In the genomic region with DNA sequence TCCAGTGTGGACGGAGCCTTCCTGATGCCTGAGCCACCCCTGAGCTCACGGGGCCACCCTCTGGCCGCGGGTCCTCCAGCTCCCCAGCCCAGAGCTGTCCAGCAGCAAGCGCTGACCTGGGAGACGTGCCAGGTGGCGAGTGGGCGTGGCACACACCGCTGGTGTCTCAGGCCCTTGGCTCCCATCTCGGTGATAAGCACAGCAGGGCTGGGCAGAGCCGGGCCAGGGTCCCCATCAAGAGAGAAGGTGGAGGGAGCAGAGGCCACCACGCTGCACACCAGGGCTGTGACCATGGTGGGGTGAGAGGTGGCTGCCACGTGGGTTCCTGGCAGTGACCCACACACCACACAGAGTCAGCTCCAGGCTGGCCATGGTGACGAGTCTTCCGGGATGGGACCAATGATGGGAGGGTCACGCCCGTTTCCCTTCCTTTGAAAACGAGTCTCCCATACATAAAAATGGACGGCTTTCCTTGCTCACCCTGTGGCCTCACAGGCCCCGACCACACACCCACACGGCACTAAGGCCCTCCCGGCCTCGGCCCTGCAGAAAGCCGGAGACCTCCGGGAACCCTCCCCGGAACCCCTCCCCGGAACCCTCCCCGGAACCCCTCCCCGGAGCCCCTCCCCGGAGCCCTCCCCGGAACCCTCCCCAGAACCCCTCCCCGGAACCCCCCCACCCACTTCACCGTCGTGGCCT, we compare ENCODE assay signal across 1 cellular context.
TF ChIP-seq lines count a peak whose summit lies in the region.

No MANE protein-coding gene starts in this region.

TF ChIP-seq in HepG2, 621 proteins besides CTCF, POLR2A, EP300 and RAD21 (continued from another document and continues in another):
- TF ChIP-seq, protein P1, sequence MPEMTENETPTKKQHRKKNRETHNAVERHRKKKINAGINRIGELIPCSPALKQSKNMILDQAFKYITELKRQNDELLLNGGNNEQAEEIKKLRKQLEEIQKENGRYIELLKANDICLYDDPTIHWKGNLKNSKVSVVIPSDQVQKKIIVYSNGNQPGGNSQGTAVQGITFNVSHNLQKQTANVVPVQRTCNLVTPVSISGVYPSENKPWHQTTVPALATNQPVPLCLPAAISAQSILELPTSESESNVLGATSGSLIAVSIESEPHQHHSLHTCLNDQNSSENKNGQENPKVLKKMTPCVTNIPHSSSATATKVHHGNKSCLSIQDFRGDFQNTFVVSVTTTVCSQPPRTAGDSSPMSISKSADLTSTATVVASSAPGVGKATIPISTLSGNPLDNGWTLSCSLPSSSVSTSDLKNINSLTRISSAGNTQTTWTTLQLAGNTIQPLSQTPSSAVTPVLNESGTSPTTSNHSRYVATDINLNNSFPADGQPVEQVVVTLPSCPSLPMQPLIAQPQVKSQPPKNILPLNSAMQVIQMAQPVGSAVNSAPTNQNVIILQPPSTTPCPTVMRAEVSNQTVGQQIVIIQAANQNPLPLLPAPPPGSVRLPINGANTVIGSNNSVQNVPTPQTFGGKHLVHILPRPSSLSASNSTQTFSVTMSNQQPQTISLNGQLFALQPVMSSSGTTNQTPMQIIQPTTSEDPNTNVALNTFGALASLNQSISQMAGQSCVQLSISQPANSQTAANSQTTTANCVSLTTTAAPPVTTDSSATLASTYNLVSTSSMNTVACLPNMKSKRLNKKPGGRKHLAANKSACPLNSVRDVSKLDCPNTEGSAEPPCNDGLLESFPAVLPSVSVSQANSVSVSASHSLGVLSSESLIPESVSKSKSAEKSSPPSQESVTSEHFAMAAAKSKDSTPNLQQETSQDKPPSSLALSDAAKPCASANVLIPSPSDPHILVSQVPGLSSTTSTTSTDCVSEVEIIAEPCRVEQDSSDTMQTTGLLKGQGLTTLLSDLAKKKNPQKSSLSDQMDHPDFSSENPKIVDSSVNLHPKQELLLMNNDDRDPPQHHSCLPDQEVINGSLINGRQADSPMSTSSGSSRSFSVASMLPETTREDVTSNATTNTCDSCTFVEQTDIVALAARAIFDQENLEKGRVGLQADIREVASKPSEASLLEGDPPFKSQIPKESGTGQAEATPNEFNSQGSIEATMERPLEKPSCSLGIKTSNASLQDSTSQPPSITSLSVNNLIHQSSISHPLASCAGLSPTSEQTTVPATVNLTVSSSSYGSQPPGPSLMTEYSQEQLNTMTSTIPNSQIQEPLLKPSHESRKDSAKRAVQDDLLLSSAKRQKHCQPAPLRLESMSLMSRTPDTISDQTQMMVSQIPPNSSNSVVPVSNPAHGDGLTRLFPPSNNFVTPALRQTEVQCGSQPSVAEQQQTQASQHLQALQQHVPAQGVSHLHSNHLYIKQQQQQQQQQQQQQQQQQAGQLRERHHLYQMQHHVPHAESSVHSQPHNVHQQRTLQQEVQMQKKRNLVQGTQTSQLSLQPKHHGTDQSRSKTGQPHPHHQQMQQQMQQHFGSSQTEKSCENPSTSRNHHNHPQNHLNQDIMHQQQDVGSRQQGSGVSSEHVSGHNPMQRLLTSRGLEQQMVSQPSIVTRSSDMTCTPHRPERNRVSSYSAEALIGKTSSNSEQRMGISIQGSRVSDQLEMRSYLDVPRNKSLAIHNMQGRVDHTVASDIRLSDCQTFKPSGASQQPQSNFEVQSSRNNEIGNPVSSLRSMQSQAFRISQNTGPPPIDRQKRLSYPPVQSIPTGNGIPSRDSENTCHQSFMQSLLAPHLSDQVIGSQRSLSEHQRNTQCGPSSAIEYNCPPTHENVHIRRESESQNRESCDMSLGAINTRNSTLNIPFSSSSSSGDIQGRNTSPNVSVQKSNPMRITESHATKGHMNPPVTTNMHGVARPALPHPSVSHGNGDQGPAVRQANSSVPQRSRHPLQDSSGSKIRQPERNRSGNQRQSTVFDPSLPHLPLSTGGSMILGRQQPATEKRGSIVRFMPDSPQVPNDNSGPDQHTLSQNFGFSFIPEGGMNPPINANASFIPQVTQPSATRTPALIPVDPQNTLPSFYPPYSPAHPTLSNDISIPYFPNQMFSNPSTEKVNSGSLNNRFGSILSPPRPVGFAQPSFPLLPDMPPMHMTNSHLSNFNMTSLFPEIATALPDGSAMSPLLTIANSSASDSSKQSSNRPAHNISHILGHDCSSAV (CRISPR knock-in tag; IDR thresholded peaks at IDR 0.05; ENCODE audit: borderline replicate concordance): no peak
- TF ChIP-seq SRSF9 (IDR thresholded peaks at IDR 0.05; ENCODE audit: borderline replicate concordance, insufficient read depth, low read depth, low read length, poor library complexity, severe bottlenecking): no peak
- no peak for TF ChIP-seq NR3C1 (CRISPR knock-in tag; IDR thresholded peaks at IDR 0.05)
- TF ChIP-seq TEAD3 (CRISPR knock-in tag; optimal IDR thresholded peaks at IDR 0.05; ENCODE audit: borderline replicate concordance): peak; percentile 65
- TF ChIP-seq XBP1 (CRISPR knock-in tag; IDR thresholded peaks at IDR 0.05): no peak
- no peak for TF ChIP-seq TGIF2 (CRISPR knock-in tag; IDR thresholded peaks at IDR 0.05)
- no peak for TF ChIP-seq ZBTB7A (CRISPR knock-in tag; IDR thresholded peaks at IDR 0.05)
- peak; percentile 71 for TF ChIP-seq IKZF4 (CRISPR knock-in tag; IDR thresholded peaks at IDR 0.05; ENCODE audit: borderline replicate concordance, low read depth, not compliant biosample characterization)
- 0 out of 2 replicates have a peak, but pooled peaks have one; percentile 53 for TF ChIP-seq SNAPC2 (CRISPR knock-in tag; IDR thresholded peaks at IDR 0.05)
- TF ChIP-seq RBFOX2 (IDR thresholded peaks at IDR 0.05; ENCODE audit: low read depth, low read length): no peak
- no peak for TF ChIP-seq ZNF772 (CRISPR knock-in tag; IDR thresholded peaks at IDR 0.05)
- no peak for TF ChIP-seq ZNF792 (CRISPR knock-in tag; IDR thresholded peaks at IDR 0.05)
- no peak for TF ChIP-seq PHF20 (CRISPR knock-in tag; IDR thresholded peaks at IDR 0.05)
- TF ChIP-seq ZNF75D (CRISPR knock-in tag; IDR thresholded peaks at IDR 0.05; ENCODE audit: borderline replicate concordance): no peak
- TF ChIP-seq SUZ12 (IDR thresholded peaks at IDR 0.05; ENCODE audit: low read depth, low read length): no peak
- no peak for TF ChIP-seq ZSCAN30 (CRISPR knock-in tag; IDR thresholded peaks at IDR 0.05)
- TF ChIP-seq ZC3H13 (CRISPR knock-in tag; IDR thresholded peaks at IDR 0.05): 0 out of 2 replicates have a peak, but pooled peaks have one; percentile 13
- TF ChIP-seq NFE2L2 (IDR thresholded peaks at IDR 0.05; ENCODE audit: low read length): no peak
- TF ChIP-seq NBN (conservative IDR thresholded peaks at IDR 0.05): no peak
- no peak for TF ChIP-seq ZNF816 (CRISPR knock-in tag; IDR thresholded peaks at IDR 0.05; ENCODE audit: borderline replicate concordance)
- no peak for TF ChIP-seq ZNF230 (CRISPR knock-in tag; IDR thresholded peaks at IDR 0.05)
- no peak; the same call in 1 of the 2 replicates for TF ChIP-seq SIN3B (IDR thresholded peaks at IDR 0.05; ENCODE audit: low read length)
- TF ChIP-seq ZNF883 (CRISPR knock-in tag; IDR thresholded peaks at IDR 0.05; ENCODE audit: not compliant biosample characterization): no peak
- TF ChIP-seq, protein P2, sequence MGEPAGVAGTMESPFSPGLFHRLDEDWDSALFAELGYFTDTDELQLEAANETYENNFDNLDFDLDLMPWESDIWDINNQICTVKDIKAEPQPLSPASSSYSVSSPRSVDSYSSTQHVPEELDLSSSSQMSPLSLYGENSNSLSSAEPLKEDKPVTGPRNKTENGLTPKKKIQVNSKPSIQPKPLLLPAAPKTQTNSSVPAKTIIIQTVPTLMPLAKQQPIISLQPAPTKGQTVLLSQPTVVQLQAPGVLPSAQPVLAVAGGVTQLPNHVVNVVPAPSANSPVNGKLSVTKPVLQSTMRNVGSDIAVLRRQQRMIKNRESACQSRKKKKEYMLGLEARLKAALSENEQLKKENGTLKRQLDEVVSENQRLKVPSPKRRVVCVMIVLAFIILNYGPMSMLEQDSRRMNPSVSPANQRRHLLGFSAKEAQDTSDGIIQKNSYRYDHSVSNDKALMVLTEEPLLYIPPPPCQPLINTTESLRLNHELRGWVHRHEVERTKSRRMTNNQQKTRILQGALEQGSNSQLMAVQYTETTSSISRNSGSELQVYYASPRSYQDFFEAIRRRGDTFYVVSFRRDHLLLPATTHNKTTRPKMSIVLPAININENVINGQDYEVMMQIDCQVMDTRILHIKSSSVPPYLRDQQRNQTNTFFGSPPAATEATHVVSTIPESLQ (CRISPR knock-in tag; conservative IDR thresholded peaks at IDR 0.05): no peak
- TF ChIP-seq ZSCAN12 (CRISPR knock-in tag; IDR thresholded peaks at IDR 0.05): no peak
- TF ChIP-seq, protein P3, sequence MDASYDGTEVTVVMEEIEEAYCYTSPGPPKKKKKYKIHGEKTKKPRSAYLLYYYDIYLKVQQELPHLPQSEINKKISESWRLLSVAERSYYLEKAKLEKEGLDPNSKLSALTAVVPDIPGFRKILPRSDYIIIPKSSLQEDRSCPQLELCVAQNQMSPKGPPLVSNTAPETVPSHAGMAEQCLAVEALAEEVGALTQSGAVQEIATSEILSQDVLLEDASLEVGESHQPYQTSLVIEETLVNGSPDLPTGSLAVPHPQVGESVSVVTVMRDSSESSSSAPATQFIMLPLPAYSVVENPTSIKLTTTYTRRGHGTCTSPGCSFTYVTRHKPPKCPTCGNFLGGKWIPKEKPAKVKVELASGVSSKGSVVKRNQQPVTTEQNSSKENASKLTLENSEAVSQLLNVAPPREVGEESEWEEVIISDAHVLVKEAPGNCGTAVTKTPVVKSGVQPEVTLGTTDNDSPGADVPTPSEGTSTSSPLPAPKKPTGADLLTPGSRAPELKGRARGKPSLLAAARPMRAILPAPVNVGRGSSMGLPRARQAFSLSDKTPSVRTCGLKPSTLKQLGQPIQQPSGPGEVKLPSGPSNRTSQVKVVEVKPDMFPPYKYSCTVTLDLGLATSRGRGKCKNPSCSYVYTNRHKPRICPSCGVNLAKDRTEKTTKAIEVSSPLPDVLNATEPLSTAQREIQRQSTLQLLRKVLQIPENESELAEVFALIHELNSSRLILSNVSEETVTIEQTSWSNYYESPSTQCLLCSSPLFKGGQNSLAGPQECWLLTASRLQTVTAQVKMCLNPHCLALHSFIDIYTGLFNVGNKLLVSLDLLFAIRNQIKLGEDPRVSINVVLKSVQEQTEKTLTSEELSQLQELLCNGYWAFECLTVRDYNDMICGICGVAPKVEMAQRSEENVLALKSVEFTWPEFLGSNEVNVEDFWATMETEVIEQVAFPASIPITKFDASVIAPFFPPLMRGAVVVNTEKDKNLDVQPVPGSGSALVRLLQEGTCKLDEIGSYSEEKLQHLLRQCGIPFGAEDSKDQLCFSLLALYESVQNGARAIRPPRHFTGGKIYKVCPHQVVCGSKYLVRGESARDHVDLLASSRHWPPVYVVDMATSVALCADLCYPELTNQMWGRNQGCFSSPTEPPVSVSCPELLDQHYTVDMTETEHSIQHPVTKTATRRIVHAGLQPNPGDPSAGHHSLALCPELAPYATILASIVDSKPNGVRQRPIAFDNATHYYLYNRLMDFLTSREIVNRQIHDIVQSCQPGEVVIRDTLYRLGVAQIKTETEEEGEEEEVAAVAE (CRISPR knock-in tag; IDR thresholded peaks at IDR 0.05; ENCODE audit: borderline replicate concordance): peak; percentile 69; the same call in 1 of the 2 replicates
- TF ChIP-seq ZFP36L2 (CRISPR knock-in tag; IDR thresholded peaks at IDR 0.05): no peak
- TF ChIP-seq ZNF337 (CRISPR knock-in tag; IDR thresholded peaks at IDR 0.05; ENCODE audit: borderline replicate concordance, low read depth): no peak
- TF ChIP-seq RBM39 (IDR thresholded peaks at IDR 0.05; ENCODE audit: low read depth, low read length, poor library complexity, severe bottlenecking): no peak
- TF ChIP-seq, protein P4, sequence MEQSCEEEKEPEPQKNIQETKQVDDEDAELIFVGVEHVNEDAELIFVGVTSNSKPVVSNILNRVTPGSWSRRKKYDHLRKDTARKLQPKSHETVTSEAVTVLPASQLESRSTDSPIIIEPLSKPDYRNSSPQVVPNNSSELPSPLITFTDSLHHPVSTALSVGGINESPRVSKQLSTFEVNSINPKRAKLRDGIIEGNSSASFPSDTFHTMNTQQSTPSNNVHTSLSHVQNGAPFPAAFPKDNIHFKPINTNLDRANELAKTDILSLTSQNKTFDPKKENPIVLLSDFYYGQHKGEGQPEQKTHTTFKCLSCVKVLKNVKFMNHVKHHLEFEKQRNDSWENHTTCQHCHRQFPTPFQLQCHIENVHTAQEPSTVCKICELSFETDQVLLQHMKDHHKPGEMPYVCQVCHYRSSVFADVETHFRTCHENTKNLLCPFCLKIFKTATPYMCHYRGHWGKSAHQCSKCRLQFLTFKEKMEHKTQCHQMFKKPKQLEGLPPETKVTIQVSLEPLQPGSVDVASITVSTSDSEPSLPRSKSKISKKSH (CRISPR knock-in tag; IDR thresholded peaks at IDR 0.05; ENCODE audit: borderline replicate concordance): no peak
- TF ChIP-seq ZNF589 (CRISPR knock-in tag; conservative IDR thresholded peaks at IDR 0.05): no peak
- no peak for TF ChIP-seq HNRNPLL (IDR thresholded peaks at IDR 0.05; ENCODE audit: low read depth, low read length, poor library complexity, severe bottlenecking)
- TF ChIP-seq FOXK1 (CRISPR knock-in tag; IDR thresholded peaks at IDR 0.05; ENCODE audit: borderline replicate concordance, low read depth): no peak; the same call in 1 of the 2 replicates
- TF ChIP-seq HOXD1 (CRISPR knock-in tag; IDR thresholded peaks at IDR 0.05): no peak; the same call in 1 of the 2 replicates
- no peak for TF ChIP-seq ZBTB21 (CRISPR knock-in tag; IDR thresholded peaks at IDR 0.05)
- no peak for TF ChIP-seq FOXP1 (IDR thresholded peaks at IDR 0.05)
- no peak for TF ChIP-seq FOXP1 (CRISPR knock-in tag; IDR thresholded peaks at IDR 0.05)
- 0 out of 2 replicates have a peak, but pooled peaks have one; percentile 22 for TF ChIP-seq ISL2 (CRISPR knock-in tag; IDR thresholded peaks at IDR 0.05)
- TF ChIP-seq ZNF12 (CRISPR knock-in tag; IDR thresholded peaks at IDR 0.05): no peak
- TF ChIP-seq, protein P5, sequence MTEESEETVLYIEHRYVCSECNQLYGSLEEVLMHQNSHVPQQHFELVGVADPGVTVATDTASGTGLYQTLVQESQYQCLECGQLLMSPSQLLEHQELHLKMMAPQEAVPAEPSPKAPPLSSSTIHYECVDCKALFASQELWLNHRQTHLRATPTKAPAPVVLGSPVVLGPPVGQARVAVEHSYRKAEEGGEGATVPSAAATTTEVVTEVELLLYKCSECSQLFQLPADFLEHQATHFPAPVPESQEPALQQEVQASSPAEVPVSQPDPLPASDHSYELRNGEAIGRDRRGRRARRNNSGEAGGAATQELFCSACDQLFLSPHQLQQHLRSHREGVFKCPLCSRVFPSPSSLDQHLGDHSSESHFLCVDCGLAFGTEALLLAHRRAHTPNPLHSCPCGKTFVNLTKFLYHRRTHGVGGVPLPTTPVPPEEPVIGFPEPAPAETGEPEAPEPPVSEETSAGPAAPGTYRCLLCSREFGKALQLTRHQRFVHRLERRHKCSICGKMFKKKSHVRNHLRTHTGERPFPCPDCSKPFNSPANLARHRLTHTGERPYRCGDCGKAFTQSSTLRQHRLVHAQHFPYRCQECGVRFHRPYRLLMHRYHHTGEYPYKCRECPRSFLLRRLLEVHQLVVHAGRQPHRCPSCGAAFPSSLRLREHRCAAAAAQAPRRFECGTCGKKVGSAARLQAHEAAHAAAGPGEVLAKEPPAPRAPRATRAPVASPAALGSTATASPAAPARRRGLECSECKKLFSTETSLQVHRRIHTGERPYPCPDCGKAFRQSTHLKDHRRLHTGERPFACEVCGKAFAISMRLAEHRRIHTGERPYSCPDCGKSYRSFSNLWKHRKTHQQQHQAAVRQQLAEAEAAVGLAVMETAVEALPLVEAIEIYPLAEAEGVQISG (CRISPR knock-in tag; IDR thresholded peaks at IDR 0.05): peak; percentile 59
- TF ChIP-seq, protein P6, sequence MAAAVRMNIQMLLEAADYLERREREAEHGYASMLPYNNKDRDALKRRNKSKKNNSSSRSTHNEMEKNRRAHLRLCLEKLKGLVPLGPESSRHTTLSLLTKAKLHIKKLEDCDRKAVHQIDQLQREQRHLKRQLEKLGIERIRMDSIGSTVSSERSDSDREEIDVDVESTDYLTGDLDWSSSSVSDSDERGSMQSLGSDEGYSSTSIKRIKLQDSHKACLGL (CRISPR knock-in tag; IDR thresholded peaks at IDR 0.05): peak; percentile 78; the same call in 1 of the 2 replicates
- no peak for TF ChIP-seq CENPT (CRISPR knock-in tag; IDR thresholded peaks at IDR 0.05; ENCODE audit: low read depth)
- TF ChIP-seq SCMH1 (CRISPR knock-in tag; IDR thresholded peaks at IDR 0.05; ENCODE audit: borderline replicate concordance): no peak
